ENCODE assay signal across 8 cellular contexts in genomic region chr4:47914219-47914925, GRCh38. TPM values are rescaled to one million over a fixed set of nuclear protein-coding genes. Genes with fewer than 3 reads are reported as not detected.
DNase-seq lines count a peak whose midpoint lies in the region; ATAC-seq, FAIRE-seq and TF ChIP-seq lines count a peak whose summit lies in the region.

NFXL1 (minus strand) TSS chr4:47914583; CDS start chr4:47914203, 380 bp downstream.

- H3K4me3 Mint-ChIP-seq in activated T-helper 17 cell treated with anti-CD3 and anti-CD28 coated beads, Interleukin-2, amount 50 U/mL, for 72 hours = peak within 1 kb of the TSS; percentile 88
- peak within 1 kb of the TSS; percentile 89 to 99 (median 98) for H3K4me3 Mint-ChIP-seq in naive thymus-derived CD8-positive, alpha-beta T cell
- peak within 1 kb of the TSS; percentile 90 to 91 for H3K4me3 Mint-ChIP-seq in stimulated activated naive B cell treated with anti-CD40 and anti-IgM and Interleukin-4, amounts not matched to agents 10 μg/mL and 1 μg/mL and 100 μg/mL, for 72 hours

- H3K27ac ChIP-seq in RWPE1 = peak within 1 kb of the TSS; percentile 82

- H3K4me1 Mint-ChIP-seq in activated T-helper 17 cell treated with anti-CD3 and anti-CD28 coated beads, Interleukin-2, amount 50 U/mL, for 72 hours = peaks cover 15% of the 10 kb centered on the region
- peaks cover 19 to 36% (median 32%) of the 10 kb centered on the region in 4 donors for H3K4me1 Mint-ChIP-seq in naive thymus-derived CD8-positive, alpha-beta T cell
- H3K4me1 Mint-ChIP-seq in stimulated activated naive B cell treated with anti-CD40 and anti-IgM and Interleukin-4, amounts not matched to agents 10 μg/mL and 1 μg/mL and 100 μg/mL, for 72 hours = peaks cover 20 to 22% of the 10 kb centered on the region in 2 donors

- ATAC-seq in activated T-helper 17 cell treated with anti-CD3 and anti-CD28 coated beads, Interleukin-2, amount 50 U/mL, for 72 hours (replicated peaks) = peak; percentile 97
- ATAC-seq in naive thymus-derived CD8-positive, alpha-beta T cell = peak; percentile 95 to 96
- peak; percentile 96 to 97 for ATAC-seq in stimulated activated naive B cell treated with anti-CD40 and anti-IgM and Interleukin-4, amounts not matched to agents 10 μg/mL and 1 μg/mL and 100 μg/mL, for 72 hours (replicated peaks)

- TF ChIP-seq POLR2A in H54 (IDR thresholded peaks at IDR 0.05; ENCODE audit: low read depth, low read length) = peak; percentile 92

- peaks cover 42% of the 10 kb centered on the region for H3K36me3 Mint-ChIP-seq in activated T-helper 17 cell treated with anti-CD3 and anti-CD28 coated beads, Interleukin-2, amount 50 U/mL, for 72 hours (ENCODE audit: low read depth)
- H3K36me3 Mint-ChIP-seq in naive thymus-derived CD8-positive, alpha-beta T cell = peaks cover 5 to 14% (median 7%) of the 10 kb centered on the region in 3 donors
- peaks cover 8 to 23% of the 10 kb centered on the region in 2 donors for H3K36me3 Mint-ChIP-seq in stimulated activated naive B cell treated with anti-CD40 and anti-IgM and Interleukin-4, amounts not matched to agents 10 μg/mL and 1 μg/mL and 100 μg/mL, for 72 hours

- POLR2A ChIA-PET in RWPE1 (lab: Yijun Ruan, JAX; ENCODE audit: low non-redundant PET) = no interaction called here
- POLR2A ChIA-PET in naive thymus-derived CD8-positive, alpha-beta T cell (lab: Charles Lee) = interaction anchor here (0.7 to 1.7 kb wide), 5 partner anchors 10 to 866 kb away, joined by 3 to 7 read pairs (median 3); no protein-coding TSS in a partner anchor

- DNase-seq in ELF-1 (ENCODE audit: low read depth, low spot score) (peak; percentile 97), H54 (ENCODE audit: insufficient read length, low spot score) (peak; percentile 72), LoVo (ENCODE audit: low spot score) (peak; percentile 95), RWPE1 (ENCODE audit: low spot score) (peak; percentile 95), fibroblast of peridontal ligament (ENCODE audit: extremely low read depth) (peak; percentile 94)
- DNase-seq in naive thymus-derived CD8-positive, alpha-beta T cell = peak; percentile 92 to 97 (median 94)
- DNase-seq in stimulated activated naive B cell treated with anti-CD40 and anti-IgM and Interleukin-4, amounts not matched to agents 10 μg/mL and 1 μg/mL and 100 μg/mL, for 72 hours = peak; percentile 93

- H3K27ac Mint-ChIP-seq in activated T-helper 17 cell treated with anti-CD3 and anti-CD28 coated beads, Interleukin-2, amount 50 U/mL, for 72 hours = peak within 1 kb of the TSS; percentile 82
- peak within 1 kb of the TSS; percentile 82 to 99 (median 96) for H3K27ac Mint-ChIP-seq in naive thymus-derived CD8-positive, alpha-beta T cell
- H3K27ac Mint-ChIP-seq in stimulated activated naive B cell treated with anti-CD40 and anti-IgM and Interleukin-4, amounts not matched to agents 10 μg/mL and 1 μg/mL and 100 μg/mL, for 72 hours = peak within 1 kb of the TSS; percentile 91

- peak; percentile 73 for FAIRE-seq in H54 (lab: Jason Lieb, UNC)

- CTCF ChIA-PET in RWPE1 (lab: Yijun Ruan, JAX) = interaction anchor here (0.6 to 0.7 kb wide), 3 partner anchors 75 to 650 kb away, joined by 3 read pairs; no protein-coding TSS in a partner anchor

- no peaks in the 10 kb centered on the region for H3K27me3 Mint-ChIP-seq in activated T-helper 17 cell treated with anti-CD3 and anti-CD28 coated beads, Interleukin-2, amount 50 U/mL, for 72 hours
- H3K27me3 Mint-ChIP-seq in naive thymus-derived CD8-positive, alpha-beta T cell = no peaks in the 10 kb centered on the region
- H3K27me3 Mint-ChIP-seq in stimulated activated naive B cell treated with anti-CD40 and anti-IgM and Interleukin-4, amounts not matched to agents 10 μg/mL and 1 μg/mL and 100 μg/mL, for 72 hours = peaks cover 0 to 6% of the 10 kb centered on the region in 2 donors

- peaks cover 5% of the 10 kb centered on the region for H3K9me3 Mint-ChIP-seq in activated T-helper 17 cell treated with anti-CD3 and anti-CD28 coated beads, Interleukin-2, amount 50 U/mL, for 72 hours
- H3K9me3 Mint-ChIP-seq in naive thymus-derived CD8-positive, alpha-beta T cell = no peaks in the 10 kb centered on the region
- H3K9me3 Mint-ChIP-seq in stimulated activated naive B cell treated with anti-CD40 and anti-IgM and Interleukin-4, amounts not matched to agents 10 μg/mL and 1 μg/mL and 100 μg/mL, for 72 hours = peaks cover 6 to 7% of the 10 kb centered on the region in 2 donors

- TF ChIP-seq CTCF in RWPE1 (conservative IDR thresholded peaks at IDR 0.05; ENCODE audit: low read depth) = no peak

RNA-seq across cellular contexts. Expression of gene NFXL1, which starts in this region (rescaled TPM):
- 10 to 100 TPM; 10.9 to 12.4 TPM for total RNA-seq in activated T-helper 17 cell treated with anti-CD3 and anti-CD28 coated beads, Interleukin-2, amount 50 U/mL, for 72 hours
- 10 to 100 TPM; 15.2 to 17.9 TPM for total RNA-seq in naive thymus-derived CD8-positive, alpha-beta T cell
- polyA plus RNA-seq in naive thymus-derived CD8-positive, alpha-beta T cell = 10 to 100 TPM in 1 of 3 donors, 1 to 10 TPM in 2; 7.1 to 12.1 (median 8.0) TPM

Comparison
In these comparisons a context has a peak if more than half of its experiments do, and no peak if none do; other contexts are left out.
1. Peak in every context shown above with its lines: DNase-seq, ATAC-seq and H3K27ac ChIP-seq.